In the genomic region with DNA sequence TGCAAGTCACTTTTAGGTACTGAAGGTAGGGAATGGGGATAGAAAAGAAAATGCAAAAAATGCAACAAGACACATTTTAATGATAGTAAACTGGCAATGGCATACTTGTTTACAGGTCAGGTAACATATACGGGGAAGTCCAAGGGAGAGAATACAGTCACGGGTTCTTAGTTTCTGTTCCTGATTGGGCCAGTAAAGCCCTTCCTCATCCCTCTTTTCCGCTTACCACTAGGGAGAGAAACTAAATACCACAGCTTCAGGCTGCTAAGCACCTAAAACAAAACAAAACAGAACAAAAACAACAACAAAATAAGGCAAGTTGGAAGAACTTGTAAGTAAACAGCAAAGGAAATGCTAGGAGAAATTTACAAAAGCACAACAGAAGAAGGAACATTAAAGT, we compare ENCODE assay signal across 21 cellular contexts.
A peak's percentile ranks its signal among the peaks of the same experiment; 100 is the strongest.
DNase-seq lines count a peak whose midpoint lies in the region; ATAC-seq lines count a peak whose summit lies in the region.
"Had no signal": no experiment of that assay in that cellular context is flagged by ENCODE, and none has a peak within 500 bp of the region (broad histone marks: within the 10 kb centered on the region; RNA-seq: fewer than 3 reads in every experiment).

No MANE protein-coding gene starts in this region.

- peak overlapping the region; percentile 62 for H3K27ac Mint-ChIP-seq in dendritic cell treated with granulocyte-macrophage colony-stimulating factor and Interleukin-4, amounts not matched to agents 40 ng/mL and 50 ng/mL, for 4 days
- H3K27ac Mint-ChIP-seq: activated naive CD8-positive, alpha-beta T cell treated with anti-CD3 and anti-CD28 coated beads, Interleukin-2, amount 50 U/mL, for 24 hours; activated T-helper 17 cell treated with anti-CD3 and anti-CD28 coated beads, Interleukin-2, amount 50 U/mL, for 72 hours; T-cell had no signal

- DNase-seq in pons (ENCODE audit: low spot score) (peak; percentile 33), sciatic nerve (ENCODE audit: low spot score) (no peak), DMS153 (lab: John Stamatoyannopoulos, UW) (no peak), cerebellar nuclear complex (lab: John Stamatoyannopoulos, UW) (no peak)
- no peak for DNase-seq in stimulated activated CD8-positive, alpha-beta memory T cell treated with anti-CD3 and anti-CD28 coated beads, Interleukin-4, amount 100 ng/mL, for 48 hours
- DNase-seq: activated naive CD8-positive, alpha-beta T cell treated with anti-CD3 and anti-CD28 coated beads, Interleukin-2, amount 50 U/mL, for 24 hours; dermis blood vessel endothelial cell; erythroblast; GM23248; left ventricle myocardium inferior; NCI-H510A; occipital lobe; right lobe of liver; T-cell had no signal

- H3K27me3 Mint-ChIP-seq in dendritic cell treated with granulocyte-macrophage colony-stimulating factor and Interleukin-4, amounts not matched to agents 40 ng/mL and 50 ng/mL, for 4 days, result no peaks in the 10 kb centered on the region
- H3K27me3 Mint-ChIP-seq: activated naive CD8-positive, alpha-beta T cell treated with anti-CD3 and anti-CD28 coated beads, Interleukin-2, amount 50 U/mL, for 24 hours; activated T-helper 17 cell treated with anti-CD3 and anti-CD28 coated beads, Interleukin-2, amount 50 U/mL, for 72 hours; T-cell had no signal

- peaks cover 9% of the 10 kb centered on the region for H3K4me1 Mint-ChIP-seq in dendritic cell treated with granulocyte-macrophage colony-stimulating factor and Interleukin-4, amounts not matched to agents 40 ng/mL and 50 ng/mL, for 4 days (ENCODE audit: low read depth)
- H3K4me1 Mint-ChIP-seq: activated T-helper 17 cell treated with anti-CD3 and anti-CD28 coated beads, Interleukin-2, amount 50 U/mL, for 72 hours; T-cell had no signal

- H3K4me3 Mint-ChIP-seq in dendritic cell treated with granulocyte-macrophage colony-stimulating factor and Interleukin-4, amounts not matched to agents 40 ng/mL and 50 ng/mL, for 4 days, result no peak overlapping the region
- H3K4me3 Mint-ChIP-seq: activated naive CD8-positive, alpha-beta T cell treated with anti-CD3 and anti-CD28 coated beads, Interleukin-2, amount 50 U/mL, for 24 hours; activated T-helper 17 cell treated with anti-CD3 and anti-CD28 coated beads, Interleukin-2, amount 50 U/mL, for 72 hours; T-cell had no signal

- ATAC-seq in GM18868 (IDR thresholded peaks at IDR 0.05; ENCODE audit: unreplicated experiment) (peak; percentile 57), HG03108 (IDR thresholded peaks at IDR 0.05; ENCODE audit: unreplicated experiment) (peak; percentile 50), sciatic nerve (no peak)
- ATAC-seq: activated CD4-positive, CD25-positive, alpha-beta regulatory T cell treated with anti-CD3 and anti-CD28 coated beads, Interleukin-2, amount 50 U/mL, for 24 hours; activated naive CD8-positive, alpha-beta T cell treated with anti-CD3 and anti-CD28 coated beads, Interleukin-2, amount 50 U/mL, for 24 hours; activated T-helper 17 cell treated with anti-CD3 and anti-CD28 coated beads, Interleukin-2, amount 50 U/mL, for 72 hours; gastroesophageal sphincter; Right ventricle myocardium inferior; T-cell had no signal

- intact Hi-C loops in dendritic cell treated with granulocyte-macrophage colony-stimulating factor and Interleukin-4, amounts not matched to agents 40 ng/mL and 50 ng/mL, for 4 days (cut with micrococcal nuclease), result no loop called here
- intact Hi-C loops in sciatic nerve (cut with DNase I), result no loop called here

- peaks cover 50% of the 10 kb centered on the region for H3K36me3 Mint-ChIP-seq in dendritic cell treated with granulocyte-macrophage colony-stimulating factor and Interleukin-4, amounts not matched to agents 40 ng/mL and 50 ng/mL, for 4 days (ENCODE audit: low read depth)

- H3K9me3 Mint-ChIP-seq in dendritic cell treated with granulocyte-macrophage colony-stimulating factor and Interleukin-4, amounts not matched to agents 40 ng/mL and 50 ng/mL, for 4 days, result no peaks in the 10 kb centered on the region
- H3K9me3 Mint-ChIP-seq: activated naive CD8-positive, alpha-beta T cell treated with anti-CD3 and anti-CD28 coated beads, Interleukin-2, amount 50 U/mL, for 24 hours; activated T-helper 17 cell treated with anti-CD3 and anti-CD28 coated beads, Interleukin-2, amount 50 U/mL, for 72 hours; T-cell had no signal
